In the genomic region with DNA sequence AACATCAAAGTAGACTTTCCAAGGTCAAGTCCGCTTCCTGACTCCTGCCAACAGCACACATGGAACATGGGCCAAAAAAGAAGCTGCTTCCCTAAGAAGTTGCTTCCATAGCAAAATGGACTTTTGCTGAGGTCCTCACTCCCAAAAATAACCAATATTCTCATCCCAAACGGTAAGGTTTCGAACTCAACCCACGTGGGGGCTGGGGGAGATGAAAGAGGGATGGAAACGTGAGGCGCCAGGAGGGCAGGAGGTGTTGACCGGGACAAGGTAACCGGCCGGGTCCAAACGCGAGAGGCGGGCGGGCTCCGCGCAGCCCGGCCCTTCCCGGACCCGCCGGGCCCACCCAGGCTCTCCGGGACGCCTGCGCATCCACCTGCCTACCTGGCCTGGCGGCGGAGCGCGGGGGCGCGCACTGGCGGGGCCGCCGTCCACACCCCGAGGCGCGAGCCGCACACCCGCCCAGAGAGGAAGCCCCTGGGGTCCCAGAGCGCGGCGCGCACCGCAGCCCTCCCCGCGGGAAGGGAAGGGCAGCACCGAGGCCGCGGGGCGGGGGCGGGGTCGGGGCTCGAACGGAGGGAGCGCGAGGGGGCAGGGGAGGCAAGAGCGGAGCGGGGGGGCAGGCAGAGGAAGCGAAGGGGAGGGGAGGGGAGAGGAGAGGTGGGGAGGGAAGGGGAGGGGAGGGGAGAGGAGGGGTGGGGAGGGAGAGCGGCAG, we compare ENCODE assay signal across 8 cellular contexts. TPM values are rescaled to one million over a fixed set of nuclear protein-coding genes. Genes with fewer than 3 reads are reported as not detected.
A peak's percentile ranks its signal among the peaks of the same experiment; 100 is the strongest.
DNase-seq lines count a peak whose midpoint lies in the region; ATAC-seq and TF ChIP-seq lines count a peak whose summit lies in the region.

No MANE protein-coding gene starts in this region.

- H3K9ac ChIP-seq in NT2/D1 (ENCODE audit: insufficient read length, low read depth): peak overlapping the region; percentile 81

- peak; percentile 20 for DNase-seq in SIG-M5 treated with dmso at 0.1 percent for 504 hours (lab: John Stamatoyannopoulos, UW; ENCODE audit: unreplicated experiment)
- DNase-seq in SIG-M5 (lab: John Stamatoyannopoulos, UW): no peak
- DNase-seq in NT2/D1 (ENCODE audit: low read depth, low spot score): peak; percentile 35
- peak; percentile 41 for DNase-seq in activated T-helper 1 cell treated with Interleukin-2 at 50 U/mL for 16 hours (ENCODE audit: low read depth)
- no peak for DNase-seq in fibroblast of villous mesenchyme (ENCODE audit: low read depth)
- no peak for DNase-seq in omental fat pad (ENCODE audit: low spot score)
- DNase-seq in thoracic aorta (ENCODE audit: low spot score): no peak

- H3K27ac ChIP-seq in thoracic aorta: no peak overlapping the region

- TF ChIP-seq CTCF in fibroblast of villous mesenchyme (IDR thresholded peaks at IDR 0.05; ENCODE audit: insufficient read depth, low read depth, low read length) (no peak), omental fat pad (IDR thresholded peaks at IDR 0.05) (no peak), thoracic aorta (IDR thresholded peaks at IDR 0.05) (no peak)

- H3K36me3 ChIP-seq in NT2/D1 (ENCODE audit: insufficient read depth, insufficient read length, low read length) (no peaks in the 10 kb centered on the region), thoracic aorta (no peaks in the 10 kb centered on the region)

- ATAC-seq in HG03045 (IDR thresholded peaks at IDR 0.05; ENCODE audit: unreplicated experiment) (peak; percentile 23), omental fat pad (ENCODE audit: low FRiP score) (peak; percentile 17), thoracic aorta (ENCODE audit: insufficient number of reproducible peaks, low FRiP score, low read depth) (no peak)

- H3K9me3 ChIP-seq in NT2/D1 (ENCODE audit: insufficient read depth, low read length) (0 out of 2 replicates have a peak, but pooled peaks cover 4% of the 10 kb centered on the region), thoracic aorta (no peaks in the 10 kb centered on the region)

- H3K4me3 ChIP-seq in NT2/D1 (ENCODE audit: insufficient read length, low read depth) (peak overlapping the region; percentile 68), fibroblast of villous mesenchyme (ENCODE audit: low read depth, low read length) (peak overlapping the region; percentile 62), thoracic aorta (peak overlapping the region; percentile 95)

- H3K27me3 ChIP-seq in NT2/D1 (ENCODE audit: insufficient read depth, insufficient read length) (no peaks in the 10 kb centered on the region), thoracic aorta (replicated peaks; ENCODE audit: insufficient read depth) (no peaks in the 10 kb centered on the region)

- H3K4me1 ChIP-seq in NT2/D1 (ENCODE audit: insufficient read depth, insufficient read length) (no peaks in the 10 kb centered on the region), thoracic aorta (ENCODE audit: control insufficient read depth in 1 of 2, low read depth in 2 of 2) (peaks cover 11 to 15% of the 10 kb centered on the region in 2 donors)

RNA-seq across cellular contexts. Expression of a gene that starts 0.7 kb away (rescaled TPM):
- total RNA-seq in fibroblast of villous mesenchyme (25.1 and 43.6 TPM in 2 replicates), omental fat pad (10 to 100 TPM; 50.1 to 93.5 (median 59.8) TPM), thoracic aorta (10 to 100 TPM; 54.3 to 56.6 TPM)

RNA-seq across cellular contexts. Expression of a gene that starts 57.3 kb away (rescaled TPM):
- total RNA-seq in fibroblast of villous mesenchyme (15.8 and 19.0 TPM in 2 replicates), omental fat pad (10 to 100 TPM; 16.0 to 47.1 (median 19.7) TPM), thoracic aorta (10 to 100 TPM; 18.4 to 40.6 TPM)

Comparison
In these comparisons a context has a peak if more than half of its experiments do, and no peak if none do; other contexts are left out.
1. DNase-seq: peak in SIG-M5 treated with dmso at 0.1 percent for 504 hours (single experiment), NT2/D1 (single experiment) and activated T-helper 1 cell treated with Interleukin-2 at 50 U/mL for 16 hours (single experiment); none in SIG-M5 (single experiment), fibroblast of villous mesenchyme (single experiment), omental fat pad (single experiment) and thoracic aorta (single experiment).
2. Peak in every context shown above with its lines, with median percentiles within 50 percentile points of each other: H3K4me3 ChIP-seq.